ENCODE assay signal across 8 cellular contexts in genomic region chr5:55344392-55344992, GRCh38. TPM values are rescaled to one million over a fixed set of nuclear protein-coding genes. Genes with fewer than 3 reads are reported as not detected.
DNase-seq lines count a peak whose midpoint lies in the region; ATAC-seq and TF ChIP-seq lines count a peak whose summit lies in the region.

No MANE protein-coding gene starts in this region.

- intact Hi-C loops in colonic mucosa (cut with DNase I), result loop anchor here (5.0 kb wide), 1 partner anchor 348 kb away; no protein-coding TSS in a partner anchor

- TF ChIP-seq CTCF in colonic mucosa (IDR thresholded peaks at IDR 0.05) (peak; percentile 94), lung (IDR thresholded peaks at IDR 0.05; ENCODE audit: control extremely low read depth, extremely low read depth) (peak; percentile 70)

- no peaks in the 10 kb centered on the region for H3K9me3 ChIP-seq in colonic mucosa
- H3K9me3 ChIP-seq in lung (ENCODE audit: control insufficient read depth in 2 of 2, insufficient read depth in 1 of 2, low read length in 1 of 2), result no peaks in the 10 kb centered on the region

- H3K4me1 ChIP-seq in colonic mucosa (no peaks in the 10 kb centered on the region), lung (ENCODE audit: control insufficient read depth in 2 of 2, insufficient read depth in 2 of 2, low read length in 2 of 2) (no peaks in the 10 kb centered on the region)

- H3K4me3 ChIP-seq in colonic mucosa (no peak overlapping the region), lung (no peak overlapping the region)

- peak; percentile 68 for DNase-seq in DMS 273 (lab: John Stamatoyannopoulos, UW; ENCODE audit: unreplicated experiment)
- no peak for DNase-seq in DMS 273 treated with DMSO at 0.1 percent for 48 hours (lab: John Stamatoyannopoulos, UW)
- DNase-seq in M059J (ENCODE audit: low read depth), result peak; percentile 47
- DNase-seq in activated CD4-positive, alpha-beta T cell treated with anti-CD3 and anti-CD28 coated beads for 48 hours, result peak; percentile 73
- DNase-seq in colonic mucosa, result peak; percentile 77
- peak; percentile 56 for DNase-seq in lung (ENCODE audit: low spot score)
- DNase-seq in stimulated activated CD8-positive, alpha-beta memory T cell treated with anti-CD3 and anti-CD28 coated beads, Interleukin-15, amount 100 ng/mL, for 24 hours (ENCODE audit: low read depth), result peak; percentile 22

- H3K9ac ChIP-seq in colonic mucosa (ENCODE audit: low read depth in 2 of 2, low read length in 2 of 2), result no peak overlapping the region

- ATAC-seq in lung (ENCODE audit: insufficient read depth, low FRiP score) (no peak), GM19455 (IDR thresholded peaks at IDR 0.05; ENCODE audit: unreplicated experiment) (no peak)

- 39 to 48% methylated on average over 2 of the region's 2 CpGs for WGBS in lung, 2 donors

- H3K27me3 ChIP-seq in colonic mucosa (no peaks in the 10 kb centered on the region), lung (ENCODE audit: control insufficient read depth, insufficient read depth) (no peaks in the 10 kb centered on the region)

- no peaks in the 10 kb centered on the region for H3K36me3 ChIP-seq in colonic mucosa
- H3K36me3 ChIP-seq in lung (ENCODE audit: control insufficient read depth in 2 of 2, insufficient read depth in 2 of 2, low read length in 2 of 2), result peaks cover 10 to 22% of the 10 kb centered on the region in 2 donors

- H3K27ac ChIP-seq in colonic mucosa, result no peak overlapping the region
- no peak overlapping the region for H3K27ac ChIP-seq in lung (ENCODE audit: low read depth in 1 of 2, low read length in 1 of 2)

RNA-seq across cellular contexts. Expression of gene MTREX, which starts 36.7 kb away (rescaled TPM):
- total RNA-seq in M059J (2014; rRNA removed; shearing (Covaris generic)), result 95.2 and 104 TPM in 2 replicates
- total RNA-seq in colonic mucosa, result 10 to 100 TPM; 53.7 to 69.0 TPM
- 10 to 100 TPM; 49.9 to 88.4 TPM for total RNA-seq in lung
- polyA plus RNA-seq in lung, result 10 to 100 TPM; 17.4 to 22.0 TPM

RNA-seq across cellular contexts. Expression of gene DHX29, which starts 37.0 kb away (rescaled TPM):
- 26.1 and 28.7 TPM in 2 replicates for total RNA-seq in M059J (2014; rRNA removed; shearing (Covaris generic))
- total RNA-seq in colonic mucosa, result 10 to 100 TPM; 20.8 to 24.6 TPM
- 10 to 100 TPM; 24.4 to 35.3 TPM for total RNA-seq in lung
- polyA plus RNA-seq in lung, result 10 to 100 TPM in 1 of 2 donors, 1 to 10 TPM in 1; 8.0 to 13.7 TPM
